10 cellular contexts compared by ENCODE assay signal in genomic region chr1:6801998-6802397, GRCh38. TPM values are rescaled to one million over a fixed set of nuclear protein-coding genes. Genes with fewer than 3 reads are reported as not detected.
DNase-seq lines count a peak whose midpoint lies in the region; ATAC-seq, FAIRE-seq and TF ChIP-seq lines count a peak whose summit lies in the region.
"Had no signal": no experiment of that assay in that cellular context is flagged by ENCODE, and none has a peak within 500 bp of the region (broad histone marks: within the 10 kb centered on the region; RNA-seq: fewer than 3 reads in every experiment).

No MANE protein-coding gene starts in this region.

- H3K27ac ChIP-seq in ACC112 (ENCODE audit: low read depth, low read length) (peak overlapping the region; percentile 4; the same call in 1 of the 2 replicates), lung (ENCODE audit: low read depth in 1 of 2, low read length in 1 of 2) (peak overlapping the region; percentile 32 to 85)

- H3K9me3 ChIP-seq in lung (ENCODE audit: control insufficient read depth in 2 of 2, insufficient read depth in 1 of 2, low read length in 1 of 2) = no peaks in the 10 kb centered on the region

- no peak for FAIRE-seq in frontal cortex (lab: Jason Lieb, UNC)
- FAIRE-seq: H1 had no signal

- H3K79me2 ChIP-seq in ACC112 (ENCODE audit: control insufficient read depth, insufficient read depth, low read length, unreplicated experiment) = peaks cover 58% of the 10 kb centered on the region

- H2AFZ ChIP-seq in ACC112 (ENCODE audit: low read length, unreplicated experiment) = peak overlapping the region; percentile 13

- H3K4me1 ChIP-seq in ACC112 (ENCODE audit: control insufficient read depth, insufficient read depth, low read length, unreplicated experiment) (peaks cover 34% of the 10 kb centered on the region), lung (ENCODE audit: control insufficient read depth in 2 of 2, insufficient read depth in 2 of 2, low read length in 2 of 2) (peaks cover 15 to 38% of the 10 kb centered on the region in 2 donors)

- H3K36me3 ChIP-seq in ACC112 (ENCODE audit: insufficient read depth, low read length) = no peaks in the 10 kb centered on the region
- H3K36me3 ChIP-seq in lung (ENCODE audit: control insufficient read depth in 2 of 2, insufficient read depth in 2 of 2, low read length in 2 of 2) = peaks cover 0 to 1% of the 10 kb centered on the region in 2 donors

- TF ChIP-seq CTCF in epithelial cell of esophagus (IDR thresholded peaks at IDR 0.05; ENCODE audit: insufficient read depth, low read depth, low read length, missing control alignments) = no peak
- no peak for TF ChIP-seq CTCF in lung (IDR thresholded peaks at IDR 0.05; ENCODE audit: control extremely low read depth, extremely low read depth)
- no peak for TF ChIP-seq CTCF in GM13977 (IDR thresholded peaks at IDR 0.05; ENCODE audit: extremely low read depth, insufficient read depth, missing control alignments)

- no peak for ATAC-seq in lung (ENCODE audit: insufficient read depth, low FRiP score)

- H3K27me3 ChIP-seq in ACC112 (ENCODE audit: insufficient read depth, low read length) (no peaks in the 10 kb centered on the region), lung (ENCODE audit: control insufficient read depth, insufficient read depth) (no peaks in the 10 kb centered on the region)

- in situ Hi-C loops in GM13977 (cut with MboI; ENCODE audit: low pct_unique_long_range_greater_than_20kb, low sequenced_read_pairs, unreplicated experiment) = no loop called here

- WGBS in lung, 2 donors = 54 to 73% methylated on average over 3 of the region's 3 CpGs

- H3K4me3 ChIP-seq in ACC112 (ENCODE audit: low read depth, low read length) (0 out of 2 replicates have a peak overlapping the region, but pooled peaks have one; percentile 11), epithelial cell of esophagus (ENCODE audit: low read length) (no peak overlapping the region), lung (no peak overlapping the region)
- H3K4me3 ChIP-seq: skin epidermis had no signal

- peak; percentile 22 for DNase-seq in NCI-H2171 (lab: John Stamatoyannopoulos, UW)
- peak; percentile 89 for DNase-seq in epithelial cell of esophagus (ENCODE audit: low read depth)
- no peak for DNase-seq in lung (ENCODE audit: low spot score)
- DNase-seq in DMS153 treated with DMSO at 0.1 percent for 48 hours (lab: John Stamatoyannopoulos, UW; ENCODE audit: unreplicated experiment) = no peak
- DNase-seq in DMS53 treated with DMSO at 0.1 percent for 48 hours (lab: John Stamatoyannopoulos, UW; ENCODE audit: unreplicated experiment) = no peak
- no peak for DNase-seq in frontal cortex (ENCODE audit: low spot score in 2 of 2)
- no peak for DNase-seq in GM13977 (ENCODE audit: low spot score)

RNA-seq across cellular contexts. Expression of gene CAMTA1, which starts 16.7 kb away (rescaled TPM):
- total RNA-seq in lung (10 to 100 TPM; 48.1 to 52.3 TPM), frontal cortex (127 TPM)
- polyA plus RNA-seq in lung = 100 to 1,000 TPM in 1 of 2 donors, 10 to 100 TPM in 1; 52.3 to 140 TPM

Comparison
In these comparisons a context has a peak if more than half of its experiments do, and no peak if none do; other contexts are left out.
1. DNase-seq: peak in NCI-H2171 (single experiment) and epithelial cell of esophagus (single experiment); none in lung (single experiment), DMS153 treated with DMSO at 0.1 percent for 48 hours (single experiment), DMS53 treated with DMSO at 0.1 percent for 48 hours (single experiment), frontal cortex (0 of 2) and GM13977 (single experiment).